8 cellular contexts compared by ENCODE assay signal in genomic region chr14:64706552-64707193, GRCh38. TPM values are rescaled to one million over a fixed set of nuclear protein-coding genes. Genes with fewer than 3 reads are reported as not detected.
DNase-seq lines count a peak whose midpoint lies in the region; ATAC-seq and TF ChIP-seq lines count a peak whose summit lies in the region.

No MANE protein-coding gene starts in this region.

- H3K4me3 Mint-ChIP-seq in CD4-positive, CD25-positive, alpha-beta regulatory T cell: peak overlapping the region in 3 of 4 donors; percentile 73 to 87 (median 83)
- H3K4me3 Mint-ChIP-seq in activated T-helper 1 cell treated with anti-CD3 and anti-CD28 coated beads, Interleukin-12 subunit alpha, Interleukin-12 subunit beta, Interleukin-2, Interleukin-4 antibody, amounts not matched to agents 30 ng/mL and 10 ng/mL and 1 ng/mL, durations not matched to agents 14 hours and 24 hours and 36 hours: peak overlapping the region; percentile 85
- H3K4me3 Mint-ChIP-seq in osteocyte (ENCODE audit: unreplicated experiment): peak overlapping the region; percentile 84

- POLR2A ChIA-PET in HEK293T (lab: Yijun Ruan, JAX): interaction anchor here (1.3 kb wide), 1 partner anchor 8 kb away, joined by 3 read pairs; no protein-coding TSS in a partner anchor

- ATAC-seq in CD4-positive, CD25-positive, alpha-beta regulatory T cell (ENCODE audit: low read depth in 2 of 2): no peak
- no peak for ATAC-seq in HG03565 (IDR thresholded peaks at IDR 0.05; ENCODE audit: unreplicated experiment)

- 70 to 76% (median 72%) methylated on average over 7 to 15 of the region's 15 CpGs for WGBS in adrenal gland, 4 donors

- no peak overlapping the region for H3K27ac Mint-ChIP-seq in CD4-positive, CD25-positive, alpha-beta regulatory T cell
- H3K27ac Mint-ChIP-seq in activated T-helper 1 cell treated with anti-CD3 and anti-CD28 coated beads, Interleukin-12 subunit alpha, Interleukin-12 subunit beta, Interleukin-2, Interleukin-4 antibody, amounts not matched to agents 30 ng/mL and 10 ng/mL and 1 ng/mL, durations not matched to agents 14 hours and 24 hours and 36 hours: peak overlapping the region; percentile 35
- H3K27ac Mint-ChIP-seq in osteocyte (ENCODE audit: unreplicated experiment): peak overlapping the region; percentile 81

- no peak for TF ChIP-seq POLR2A in adrenal gland (IDR thresholded peaks at IDR 0.05)

- H3K27me3 ChIP-seq in CD4-positive, CD25-positive, alpha-beta regulatory T cell (ENCODE audit: control insufficient read depth, insufficient read depth, low read length): peaks cover 12% of the 10 kb centered on the region
- H3K27me3 ChIP-seq in right atrium auricular region (no peaks in the 10 kb centered on the region), adrenal gland (no peaks in the 10 kb centered on the region)

- H3K9me3 ChIP-seq in CD4-positive, CD25-positive, alpha-beta regulatory T cell (ENCODE audit: control insufficient read depth in 2 of 2, low read length in 2 of 2): no peaks in the 10 kb centered on the region
- H3K9me3 ChIP-seq in right atrium auricular region (no peaks in the 10 kb centered on the region), adrenal gland (replicated peaks in 1 of 3) (no peaks in the 10 kb centered on the region)

- no peaks in the 10 kb centered on the region for H3K36me3 Mint-ChIP-seq in CD4-positive, CD25-positive, alpha-beta regulatory T cell
- no peaks in the 10 kb centered on the region for H3K36me3 Mint-ChIP-seq in activated T-helper 1 cell treated with anti-CD3 and anti-CD28 coated beads, Interleukin-12 subunit alpha, Interleukin-12 subunit beta, Interleukin-2, Interleukin-4 antibody, amounts not matched to agents 30 ng/mL and 10 ng/mL and 1 ng/mL, durations not matched to agents 14 hours and 24 hours and 36 hours (ENCODE audit: low read depth)
- H3K36me3 Mint-ChIP-seq in osteocyte (ENCODE audit: unreplicated experiment): peaks cover 6% of the 10 kb centered on the region

- CTCF ChIA-PET in HEK293T (lab: Yijun Ruan, JAX): interaction anchor here (0.9 kb wide), 1 partner anchor 66 kb away, joined by 3 read pairs; no protein-coding TSS in a partner anchor

- intact Hi-C loops in activated T-helper 1 cell treated with anti-CD3 and anti-CD28 coated beads, Interleukin-12 subunit alpha, Interleukin-12 subunit beta, Interleukin-2, Interleukin-4 antibody, amounts not matched to agents 30 ng/mL and 10 ng/mL and 1 ng/mL, durations not matched to agents 14 hours and 24 hours and 36 hours (cut with micrococcal nuclease): loop anchor here (5.0 kb wide), 3 partner anchors 34 to 206 kb away; partner anchors contain the start of genes CHURC1 and HSPA2
- intact Hi-C loops in adrenal gland (cut with DNase I): no loop called here

- peaks cover 47% of the 10 kb centered on the region for H3K27me3 Mint-ChIP-seq in CD4-positive, CD25-positive, alpha-beta regulatory T cell
- peaks cover 23% of the 10 kb centered on the region for H3K27me3 Mint-ChIP-seq in activated T-helper 1 cell treated with anti-CD3 and anti-CD28 coated beads, Interleukin-12 subunit alpha, Interleukin-12 subunit beta, Interleukin-2, Interleukin-4 antibody, amounts not matched to agents 30 ng/mL and 10 ng/mL and 1 ng/mL, durations not matched to agents 14 hours and 24 hours and 36 hours (ENCODE audit: insufficient read depth)
- no peaks in the 10 kb centered on the region for H3K27me3 Mint-ChIP-seq in osteocyte (ENCODE audit: unreplicated experiment)

- no peak overlapping the region for H3K27ac ChIP-seq in CD4-positive, CD25-positive, alpha-beta regulatory T cell (ENCODE audit: insufficient read depth, low read length, poor library complexity, severe bottlenecking)
- H3K27ac ChIP-seq in right atrium auricular region (peak overlapping the region; percentile 86 to 88), adrenal gland (peak overlapping the region in 2 of 5 donors; percentile 8 to 83)

- H3K4me3 ChIP-seq in CD4-positive, CD25-positive, alpha-beta regulatory T cell (ENCODE audit: low read depth, low read length): peak overlapping the region; percentile 37
- H3K4me3 ChIP-seq in right atrium auricular region (peak overlapping the region in 1 of 2 donors; percentile 69), adrenal gland (no peak overlapping the region)

- peaks cover 59% of the 10 kb centered on the region for H3K4me1 ChIP-seq in CD4-positive, CD25-positive, alpha-beta regulatory T cell (ENCODE audit: control insufficient read depth, insufficient read depth, low read length, poor library complexity, severe bottlenecking)
- H3K4me1 ChIP-seq in right atrium auricular region (peaks cover 0 to 78% of the 10 kb centered on the region in 2 donors), adrenal gland (replicated peaks in 1 of 2) (peaks cover 3 to 21% of the 10 kb centered on the region in 2 donors)

- H3K4me1 Mint-ChIP-seq in CD4-positive, CD25-positive, alpha-beta regulatory T cell: peaks cover 18 to 57% (median 41%) of the 10 kb centered on the region in 4 donors
- H3K4me1 Mint-ChIP-seq in activated T-helper 1 cell treated with anti-CD3 and anti-CD28 coated beads, Interleukin-12 subunit alpha, Interleukin-12 subunit beta, Interleukin-2, Interleukin-4 antibody, amounts not matched to agents 30 ng/mL and 10 ng/mL and 1 ng/mL, durations not matched to agents 14 hours and 24 hours and 36 hours (ENCODE audit: low read depth): peaks cover 76% of the 10 kb centered on the region
- H3K4me1 Mint-ChIP-seq in osteocyte (ENCODE audit: unreplicated experiment): peaks cover 66% of the 10 kb centered on the region

- TF ChIP-seq CTCF in right atrium auricular region (IDR thresholded peaks at IDR 0.05): no peak
- TF ChIP-seq CTCF in osteocyte (IDR thresholded peaks at IDR 0.05): no peak
- TF ChIP-seq CTCF in adrenal gland (IDR thresholded peaks at IDR 0.05): no peak

- H3K9me3 Mint-ChIP-seq in CD4-positive, CD25-positive, alpha-beta regulatory T cell: peaks cover 0 to 5% (median 0%) of the 10 kb centered on the region in 7 donors
- H3K9me3 Mint-ChIP-seq in activated T-helper 1 cell treated with anti-CD3 and anti-CD28 coated beads, Interleukin-12 subunit alpha, Interleukin-12 subunit beta, Interleukin-2, Interleukin-4 antibody, amounts not matched to agents 30 ng/mL and 10 ng/mL and 1 ng/mL, durations not matched to agents 14 hours and 24 hours and 36 hours: no peaks in the 10 kb centered on the region
- no peaks in the 10 kb centered on the region for H3K9me3 Mint-ChIP-seq in osteocyte (ENCODE audit: unreplicated experiment)

- DNase-seq in CD4-positive, CD25-positive, alpha-beta regulatory T cell: no peak
- no peak for DNase-seq in activated T-helper 1 cell treated with anti-CD3 and anti-CD28 coated beads, Interleukin-12 subunit alpha, Interleukin-12 subunit beta, Interleukin-2, Interleukin-4 antibody, amounts not matched to agents 30 ng/mL and 10 ng/mL and 1 ng/mL, durations not matched to agents 14 hours and 24 hours and 36 hours (ENCODE audit: low spot score)
- DNase-seq in right atrium auricular region (ENCODE audit: low spot score) (no peak), osteocyte (ENCODE audit: extremely low spot score, unreplicated experiment) (no peak), HEK293T (ENCODE audit: extremely low spot score) (no peak), adrenal gland (no peak), DMS79 (lab: John Stamatoyannopoulos, UW) (no peak)

- H3K36me3 ChIP-seq in CD4-positive, CD25-positive, alpha-beta regulatory T cell (ENCODE audit: control insufficient read depth, insufficient read depth, low read length): no peaks in the 10 kb centered on the region
- H3K36me3 ChIP-seq in right atrium auricular region (no peaks in the 10 kb centered on the region), adrenal gland (replicated peaks in 1 of 2) (no peaks in the 10 kb centered on the region)

TF ChIP-seq in HEK293T, 16 proteins besides CTCF, POLR2A, EP300 and RAD21:
- TF ChIP-seq ZNF384 (IDR thresholded peaks at IDR 0.05) (no peak), TARDBP (IDR thresholded peaks at IDR 0.05) (no peak), FOXK2 (IDR thresholded peaks at IDR 0.05) (no peak), CTBP1 (IDR thresholded peaks at IDR 0.05; ENCODE audit: borderline replicate concordance) (no peak), FOXM1 (IDR thresholded peaks at IDR 0.05; ENCODE audit: borderline replicate concordance) (no peak), SP1 (IDR thresholded peaks at IDR 0.05) (no peak), LEF1 (IDR thresholded peaks at IDR 0.05; ENCODE audit: borderline replicate concordance) (no peak), L3MBTL2 (conservative IDR thresholded peaks at IDR 0.05) (no peak), PKNOX1 (IDR thresholded peaks at IDR 0.05) (no peak), SUZ12 (IDR thresholded peaks at IDR 0.05) (no peak), BHLHE40 (IDR thresholded peaks at IDR 0.05; ENCODE audit: borderline replicate concordance) (no peak), NFRKB (IDR thresholded peaks at IDR 0.05) (no peak), HDGF (IDR thresholded peaks at IDR 0.05; ENCODE audit: borderline replicate concordance) (no peak), ELF4 (IDR thresholded peaks at IDR 0.05) (no peak), ARNT (IDR thresholded peaks at IDR 0.05) (no peak), FOXA1 (IDR thresholded peaks at IDR 0.05) (no peak)

RNA-seq across cellular contexts. Expression of gene PLEKHG3, which starts 2.4 kb away (rescaled TPM):
- 31.9 TPM for total RNA-seq in CD4-positive, CD25-positive, alpha-beta regulatory T cell
- 10 to 100 TPM in 1 of 4 donors, 1 to 10 TPM in 3; 2.1 to 10.5 (median 4.5) TPM for polyA plus RNA-seq in CD4-positive, CD25-positive, alpha-beta regulatory T cell
- 5.5 and 6.2 TPM in 2 replicates for total RNA-seq in activated T-helper 1 cell treated with anti-CD3 and anti-CD28 coated beads, Interleukin-12 subunit alpha, Interleukin-12 subunit beta, Interleukin-2, Interleukin-4 antibody, amounts not matched to agents 30 ng/mL and 10 ng/mL and 1 ng/mL, durations not matched to agents 14 hours and 24 hours and 36 hours
- total RNA-seq in right atrium auricular region (10 to 100 TPM; 26.1 to 28.1 TPM), osteocyte (96.3 and 98.3 TPM in 2 replicates), adrenal gland (10 to 100 TPM in 2 of 8 donors, 1 to 10 TPM in 6; 2.7 to 11.7 (median 8.9) TPM)
- 10 to 100 TPM in 1 of 3 donors, 1 to 10 TPM in 2; 3.0 to 10.1 (median 9.5) TPM for polyA plus RNA-seq in adrenal gland

Comparison
In these comparisons a context has a peak if more than half of its experiments do, and no peak if none do; other contexts are left out.
1. H3K27ac Mint-ChIP-seq: peak in activated T-helper 1 cell treated with anti-CD3 and anti-CD28 coated beads, Interleukin-12 subunit alpha, Interleukin-12 subunit beta, Interleukin-2, Interleukin-4 antibody, amounts not matched to agents 30 ng/mL and 10 ng/mL and 1 ng/mL, durations not matched to agents 14 hours and 24 hours and 36 hours (single experiment) and osteocyte (single experiment); none in CD4-positive, CD25-positive, alpha-beta regulatory T cell (0 of 3).
2. Peak in every context shown above with its lines, with median percentiles within 50 percentile points of each other: H3K4me3 Mint-ChIP-seq.